Comparison of ENCODE assay signal across 1 cellular context in genomic region chr5:75514323-75514722, GRCh38.
TF ChIP-seq lines count a peak whose summit lies in the region.

No MANE protein-coding gene starts in this region.

TF ChIP-seq in HepG2, 621 proteins besides CTCF, POLR2A, EP300 and RAD21:
- TF ChIP-seq ASH2L (IDR thresholded peaks at IDR 0.05; ENCODE audit: insufficient read length, low read depth, low read length) (no peak), FUBP1 (CRISPR knock-in tag; IDR thresholded peaks at IDR 0.05; ENCODE audit: borderline replicate concordance) (no peak), ZNF296 (CRISPR knock-in tag; conservative IDR thresholded peaks at IDR 0.05) (no peak), MAFF (IDR thresholded peaks at IDR 0.05; ENCODE audit: low read depth, low read length) (peak; percentile 9; the same call in 1 of the 2 replicates), MAFK (conservative IDR thresholded peaks at IDR 0.05 in 1 of 2, IDR thresholded peaks at IDR 0.05 in 1 of 2; ENCODE audit: low read length in 2 of 2) (0 out of 4 replicates have a peak, but pooled peaks of 1 of the 2 experiments have one; percentile 39), ZNF512B (CRISPR knock-in tag; IDR thresholded peaks at IDR 0.05; ENCODE audit: borderline replicate concordance) (no peak), ZNF550 (CRISPR knock-in tag; IDR thresholded peaks at IDR 0.05; ENCODE audit: borderline replicate concordance) (no peak), JUN (CRISPR knock-in tag; IDR thresholded peaks at IDR 0.05) (no peak), SMARCE1 (IDR thresholded peaks at IDR 0.05; ENCODE audit: borderline replicate concordance) (no peak), ZNF280B (CRISPR knock-in tag; IDR thresholded peaks at IDR 0.05; ENCODE audit: borderline replicate concordance) (no peak), ZBTB8A (CRISPR knock-in tag; IDR thresholded peaks at IDR 0.05; ENCODE audit: borderline replicate concordance, low read depth) (no peak), ZBTB26 (CRISPR knock-in tag; IDR thresholded peaks at IDR 0.05; ENCODE audit: borderline replicate concordance) (no peak), ZBTB14 (CRISPR knock-in tag; IDR thresholded peaks at IDR 0.05) (no peak), ZNF724P (CRISPR knock-in tag; IDR thresholded peaks at IDR 0.05; ENCODE audit: borderline replicate concordance) (no peak)
